In the genomic region with DNA sequence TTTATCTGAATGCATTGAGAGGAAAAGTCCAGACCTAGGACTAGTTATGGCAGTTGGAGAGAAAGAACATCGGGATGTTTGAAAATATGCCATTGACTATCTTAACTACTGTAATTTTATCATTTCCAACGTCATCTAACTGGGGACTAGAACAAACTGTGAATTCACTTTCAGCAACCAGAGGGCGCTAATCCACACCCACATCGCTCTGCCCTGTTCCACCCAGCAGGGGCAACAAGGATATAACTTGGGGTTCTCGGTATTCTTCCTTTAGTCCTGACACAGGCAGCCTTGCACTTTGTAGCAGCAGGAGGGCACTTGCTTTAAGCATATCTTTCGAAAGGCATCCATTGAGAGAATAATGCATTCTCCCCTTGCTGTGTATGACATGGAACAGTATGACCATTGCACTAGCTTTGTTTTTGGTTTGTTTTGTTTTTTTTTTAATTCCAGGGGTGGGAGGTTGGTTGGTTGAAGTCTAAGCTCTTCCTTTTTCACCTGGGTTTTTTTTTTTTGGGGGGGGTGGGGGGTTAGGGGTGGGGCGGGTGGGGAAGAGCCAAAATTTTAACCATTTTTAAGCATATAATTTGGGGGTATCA, we compare ENCODE assay signal across 8 cellular contexts. TPM values are rescaled to one million over a fixed set of nuclear protein-coding genes. Genes with fewer than 3 reads are reported as not detected.
DNase-seq lines count a peak whose midpoint lies in the region; ATAC-seq and TF ChIP-seq lines count a peak whose summit lies in the region.

No MANE protein-coding gene starts in this region.

- intact Hi-C loops in Calu3 (cut with micrococcal nuclease; ENCODE audit: unreplicated experiment) = loop anchor here (1.0 to 2.0 kb wide), 2 partner anchors 173 to 269 kb away; no protein-coding TSS in a partner anchor
- intact Hi-C loops in psoas muscle (cut with DNase I) = loop anchor here (2.0 to 5.0 kb wide), 4 partner anchors 187 to 269 kb away; a partner anchor contains a TSS

- no TSS peak for BruUV-seq in Calu3 (replicated peaks; lab: Mats Ljungman, UMichigan)

- H3K4me1 ChIP-seq in gastroesophageal sphincter (peaks cover 0 to 39% (median 0%) of the 10 kb centered on the region in 3 donors), psoas muscle (peaks cover 14% of the 10 kb centered on the region)

- no peaks in the 10 kb centered on the region for H3K27me3 ChIP-seq in gastroesophageal sphincter
- H3K27me3 ChIP-seq in psoas muscle (ENCODE audit: insufficient read depth in 3 of 3, low read length in 2 of 3) = no peaks in the 10 kb centered on the region

- no peak overlapping the region for H3K4me3 Mint-ChIP-seq in Calu3 (ENCODE audit: low read depth, unreplicated experiment)

- no peaks in the 10 kb centered on the region for H3K27me3 Mint-ChIP-seq in Calu3 (ENCODE audit: unreplicated experiment)

- no peak for TF ChIP-seq POLR2A in gastroesophageal sphincter (IDR thresholded peaks at IDR 0.05)

- H3K27ac ChIP-seq in gastroesophageal sphincter (no peak overlapping the region), psoas muscle (peak overlapping the region; percentile 58)

- peaks cover 3 to 73% of the 10 kb centered on the region in 2 donors for H3K36me3 ChIP-seq in gastroesophageal sphincter
- H3K36me3 ChIP-seq in psoas muscle (ENCODE audit: insufficient read depth in 1 of 2, low read depth in 1 of 2) = peaks cover 0 to 70% of the 10 kb centered on the region in 2 donors

- H3K36me3 Mint-ChIP-seq in Calu3 (ENCODE audit: insufficient read depth, unreplicated experiment) = peaks cover 68% of the 10 kb centered on the region

- CTCF ChIA-PET in Calu3 (lab: Charles Lee) = interaction anchor here (0.6 to 2.0 kb wide), 8 partner anchors 12 to 277 kb away, joined by 3 to 18 read pairs (median 4); a partner anchor contains a TSS

- TF ChIP-seq CTCF in Calu3 (IDR thresholded peaks at IDR 0.05; ENCODE audit: unreplicated experiment) (peak; percentile 80), gastroesophageal sphincter (IDR thresholded peaks at IDR 0.05) (peak; percentile 69 to 90 (median 84)), psoas muscle (IDR thresholded peaks at IDR 0.05) (peak; percentile 94)

- H3K9me3 ChIP-seq in gastroesophageal sphincter (no peaks in the 10 kb centered on the region), psoas muscle (no peaks in the 10 kb centered on the region)

- ATAC-seq in GM21423 (IDR thresholded peaks at IDR 0.05; ENCODE audit: unreplicated experiment) = peak; percentile 69
- ATAC-seq in gastroesophageal sphincter = peak; percentile 71
- ATAC-seq in psoas muscle = peak; percentile 75 to 87 (median 76)
- ATAC-seq in HG03025 (IDR thresholded peaks at IDR 0.05; ENCODE audit: low FRiP score, unreplicated experiment) = no peak

- no peak overlapping the region for H3K27ac Mint-ChIP-seq in Calu3 (ENCODE audit: unreplicated experiment)

- H3K9me3 Mint-ChIP-seq in Calu3 (ENCODE audit: low read depth, unreplicated experiment) = no peaks in the 10 kb centered on the region

- DNase-seq in Calu3 (peak; percentile 76), KG1 (lab: John Stamatoyannopoulos, UW) (peak; percentile 61), SIG-M5 treated with dmso at 0.1 percent for 504 hours (lab: John Stamatoyannopoulos, UW; ENCODE audit: unreplicated experiment) (peak; percentile 83), psoas muscle (no peak)
- DNase-seq in activated effector memory CD4-positive, alpha-beta T cell treated with anti-CD3 and anti-CD28 coated beads, Interleukin-2, amount 50 U/mL, for 16 hours = peak; percentile 85

- no peaks in the 10 kb centered on the region for H3K4me1 Mint-ChIP-seq in Calu3 (ENCODE audit: low read depth, unreplicated experiment)

- 27 to 33% methylated on average over 6 to 7 of the region's 7 CpGs for WGBS in gastroesophageal sphincter (ENCODE audit: low coverage in 1 of 2), 2 donors
- 30 to 45% (median 35%) methylated on average over 7 of the region's 7 CpGs for WGBS in psoas muscle, 3 donors

- H3K4me3 ChIP-seq in gastroesophageal sphincter (no peak overlapping the region), psoas muscle (no peak overlapping the region)

- no peak for TF ChIP-seq EP300 in gastroesophageal sphincter (IDR thresholded peaks at IDR 0.05)

RNA-seq across cellular contexts. Expression of a gene that starts 31.5 kb away (rescaled TPM):
- 32.3 and 32.7 TPM in 2 replicates for total RNA-seq in Calu3 (2022)
- total RNA-seq in gastroesophageal sphincter = 10 to 100 TPM; 27.2 to 31.8 (median 30.9) TPM
- total RNA-seq in psoas muscle = 10 to 100 TPM; 16.2 to 26.0 (median 18.6) TPM
- polyA plus RNA-seq in psoas muscle = 10 to 100 TPM; 10.4 to 19.0 (median 16.2) TPM

Comparison
In these comparisons a context has a peak if more than half of its experiments do, and no peak if none do; other contexts are left out.
1. DNase-seq: peak in Calu3 (single experiment), KG1 (single experiment), SIG-M5 treated with dmso at 0.1 percent for 504 hours (single experiment) and activated effector memory CD4-positive, alpha-beta T cell treated with anti-CD3 and anti-CD28 coated beads, Interleukin-2, amount 50 U/mL, for 16 hours (single experiment); none in psoas muscle (0 of 2).
2. Peak in every context shown above with its lines, with median percentiles within 50 percentile points of each other: CTCF ChIP-seq.